In the genomic region with DNA sequence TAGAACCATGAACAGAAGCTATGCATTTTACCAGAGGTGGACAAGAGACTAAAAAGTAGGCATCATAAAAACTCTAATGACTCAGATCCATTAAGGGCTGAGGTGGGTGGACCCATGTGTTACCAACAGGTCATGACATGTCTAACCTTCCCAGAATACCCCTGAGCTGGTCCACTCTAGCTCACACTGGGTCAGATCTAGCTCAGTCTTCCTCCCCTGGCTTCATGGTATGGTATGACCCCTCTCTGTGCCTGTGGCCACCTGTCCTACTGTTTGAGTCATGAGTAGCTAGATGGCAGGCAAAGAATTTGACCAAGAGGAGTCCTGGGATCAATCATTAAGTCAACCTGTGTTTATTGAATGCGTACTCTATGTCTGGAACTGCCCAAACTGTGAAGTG, we compare ENCODE assay signal across 23 cellular contexts.
DNase-seq lines count a peak whose midpoint lies in the region; ATAC-seq, FAIRE-seq and TF ChIP-seq lines count a peak whose summit lies in the region.
"Had no signal": no experiment of that assay in that cellular context is flagged by ENCODE, and none has a peak within 500 bp of the region (broad histone marks: within the 10 kb centered on the region; RNA-seq: fewer than 3 reads in every experiment).

No MANE protein-coding gene starts in this region.

- no peak for FAIRE-seq in GM19239 (lab: Jason Lieb, UNC)
- FAIRE-seq: A204.1, D721Med, GM12892, H1 had no signal

- H3K9me3 ChIP-seq in WERI-Rb-1 (ENCODE audit: severe bottlenecking) (no peaks in the 10 kb centered on the region), T-helper 17 cell (ENCODE audit: control insufficient read depth, low read length, poor library complexity, severe bottlenecking) (no peaks in the 10 kb centered on the region)
- H3K9me3 ChIP-seq: BLaER1 had no signal

- H3K36me3 Mint-ChIP-seq in glutamatergic neuron (ENCODE audit: unreplicated experiment): no peaks in the 10 kb centered on the region
- H3K36me3 Mint-ChIP-seq in T-helper 17 cell (ENCODE audit: low read depth): no peaks in the 10 kb centered on the region
- H3K36me3 Mint-ChIP-seq: CD4-positive, CD25-positive, alpha-beta regulatory T cell; CD8-positive, alpha-beta T cell had no signal

- no peak for ATAC-seq in T-helper 17 cell
- ATAC-seq: CD8-positive, alpha-beta T cell had no signal

- H3K27me3 Mint-ChIP-seq in glutamatergic neuron (ENCODE audit: unreplicated experiment): peaks cover 7% of the 10 kb centered on the region
- no peaks in the 10 kb centered on the region for H3K27me3 Mint-ChIP-seq in T-helper 17 cell
- H3K27me3 Mint-ChIP-seq: B cell; CD4-positive, CD25-positive, alpha-beta regulatory T cell had no signal

- TF ChIP-seq CTCF in WERI-Rb-1 (IDR thresholded peaks at IDR 0.05; ENCODE audit: low read depth, low read length): no peak
- TF ChIP-seq CTCF in glutamatergic neuron (IDR thresholded peaks at IDR 0.05; ENCODE audit: partially characterized antibody, unreplicated experiment): no peak

- H3K4me3 Mint-ChIP-seq in glutamatergic neuron (ENCODE audit: unreplicated experiment) (no peak overlapping the region), T-helper 17 cell (no peak overlapping the region)
- H3K4me3 Mint-ChIP-seq: B cell; CD4-positive, CD25-positive, alpha-beta regulatory T cell; CD8-positive, alpha-beta T cell had no signal

- H3K27ac Mint-ChIP-seq in glutamatergic neuron (ENCODE audit: unreplicated experiment) (peak overlapping the region; percentile 88), T-helper 17 cell (no peak overlapping the region)
- H3K27ac Mint-ChIP-seq: B cell; CD4-positive, CD25-positive, alpha-beta regulatory T cell; CD8-positive, alpha-beta T cell had no signal

- no peaks in the 10 kb centered on the region for H3K36me3 ChIP-seq in WERI-Rb-1
- H3K36me3 ChIP-seq: BLaER1 had no signal

- H3K27ac ChIP-seq in WERI-Rb-1: peak overlapping the region; percentile 78
- H3K27ac ChIP-seq: 22Rv1, BLaER1, C4-2B, GM23248 had no signal

- H3K9me3 Mint-ChIP-seq in glutamatergic neuron (ENCODE audit: unreplicated experiment): peaks cover 5% of the 10 kb centered on the region
- H3K9me3 Mint-ChIP-seq: CD4-positive, CD25-positive, alpha-beta regulatory T cell; CD8-positive, alpha-beta T cell had no signal

- H3K27me3 ChIP-seq in WERI-Rb-1 (ENCODE audit: insufficient read depth, low read depth, severe bottlenecking): no peaks in the 10 kb centered on the region
- H3K27me3 ChIP-seq: BLaER1 had no signal

- H3K4me1 Mint-ChIP-seq in glutamatergic neuron (ENCODE audit: low read depth, unreplicated experiment): peaks cover 43% of the 10 kb centered on the region
- no peaks in the 10 kb centered on the region for H3K4me1 Mint-ChIP-seq in T-helper 17 cell
- H3K4me1 Mint-ChIP-seq: B cell; CD4-positive, CD25-positive, alpha-beta regulatory T cell had no signal

- no peak overlapping the region for H3K4me3 ChIP-seq in WERI-Rb-1 (ENCODE audit: low read depth, low read length)
- H3K4me3 ChIP-seq: BLaER1, GM23248 had no signal

- peak; percentile 16 for DNase-seq in NCI-H82 (lab: John Stamatoyannopoulos, UW)
- no peak for DNase-seq in NCI-H82 treated with DMSO at 0.1 percent for 48 hours (lab: John Stamatoyannopoulos, UW; ENCODE audit: unreplicated experiment)
- peak; percentile 67 for DNase-seq in WERI-Rb-1
- DNase-seq in glutamatergic neuron: no peak
- no peak for DNase-seq in T-helper 17 cell
- no peak for DNase-seq in GM19239 (ENCODE audit: insufficient read length, low spot score)
- DNase-seq: CD4-positive, CD25-positive, alpha-beta regulatory T cell; CD8-positive, alpha-beta T cell; DMS 273 treated with DMSO at 0.1 percent for 48 hours; DMS79; EL; GDM1; GM23248; H7; HCEC 1CT had no signal

Comparison
In these comparisons a context has a peak if more than half of its experiments do, and no peak if none do; other contexts are left out.
1. DNase-seq: peak in NCI-H82 (single experiment) and WERI-Rb-1 (single experiment); none in NCI-H82 treated with DMSO at 0.1 percent for 48 hours (single experiment), glutamatergic neuron (single experiment), T-helper 17 cell (0 of 3) and GM19239 (single experiment).